In the genomic region with DNA sequence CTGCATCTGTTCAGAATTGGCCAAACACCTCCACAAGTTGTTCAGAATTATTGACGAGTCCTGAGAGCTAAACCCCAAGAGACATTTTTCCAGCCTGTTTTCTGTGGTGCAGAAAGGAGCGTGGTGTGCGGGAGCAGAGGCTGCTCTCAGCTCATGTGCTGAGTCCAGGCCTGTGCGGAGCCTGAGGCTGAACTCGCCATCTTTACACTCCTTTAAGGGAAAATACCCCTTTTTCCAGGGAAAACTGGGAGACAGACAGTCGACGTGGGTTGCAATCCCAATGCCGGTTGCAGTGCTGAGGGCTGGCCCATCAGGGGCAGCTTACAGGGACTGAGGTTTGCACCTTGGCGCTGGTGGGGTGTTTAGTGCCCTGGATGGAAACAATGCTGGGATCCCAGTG, we compare ENCODE assay signal across 19 cellular contexts.
DNase-seq lines count a peak whose midpoint lies in the region; ATAC-seq and TF ChIP-seq lines count a peak whose summit lies in the region.
"Had no signal": no experiment of that assay in that cellular context is flagged by ENCODE, and none has a peak within 500 bp of the region (broad histone marks: within the 10 kb centered on the region; RNA-seq: fewer than 3 reads in every experiment).

No MANE protein-coding gene starts in this region.

- H3K23ac ChIP-seq in neuronal stem cell (ENCODE audit: low read depth, low read length, poor library complexity) = no peak overlapping the region

- H3K4ac ChIP-seq in neuronal stem cell (ENCODE audit: low read length) = no peak overlapping the region

- no peak overlapping the region for H3K4me2 ChIP-seq in neuronal stem cell (ENCODE audit: insufficient read depth, low read length, poor library complexity, severe bottlenecking)
- H3K4me2 ChIP-seq: GM23338 had no signal

- POLR2A ChIA-PET in WTC11 (lab: Charles Lee) = no interaction called here

- H3K27ac Mint-ChIP-seq in WTC11 = 0 out of 2 replicates have a peak overlapping the region, but pooled peaks have one; percentile 19
- H3K27ac Mint-ChIP-seq: CD4-positive, alpha-beta T cell; GM23338; HFFc6 had no signal

- no peak overlapping the region for H3K4me3 Mint-ChIP-seq in WTC11
- H3K4me3 Mint-ChIP-seq: CD4-positive, alpha-beta T cell; GM23338; HFFc6 had no signal

- peaks cover 2% of the 10 kb centered on the region for H3K9me3 Mint-ChIP-seq in WTC11
- H3K9me3 Mint-ChIP-seq: CD4-positive, alpha-beta T cell; GM23338 had no signal

- no peak overlapping the region for H4K8ac ChIP-seq in neuronal stem cell (ENCODE audit: low read depth, low read length)

- peaks cover 3% of the 10 kb centered on the region; the same call in 1 of the 2 replicates for H3K27me3 Mint-ChIP-seq in WTC11 (ENCODE audit: low read depth)
- H3K27me3 Mint-ChIP-seq: CD4-positive, alpha-beta T cell had no signal

- H2BK12ac ChIP-seq in neuronal stem cell (ENCODE audit: low read length) = no peak overlapping the region

- H3K79me1 ChIP-seq in neuronal stem cell (ENCODE audit: low read depth, low read length) = no peaks in the 10 kb centered on the region

- DNase-seq in WTC11 (ENCODE audit: low spot score) = no peak
- peak; percentile 49 for DNase-seq in islet precursor cell
- no peak for DNase-seq in neuronal stem cell (ENCODE audit: low spot score)
- DNase-seq in upper lobe of right lung = peak; percentile 29
- no peak for DNase-seq in WERI-Rb-1
- DNase-seq in HuH-7 (ENCODE audit: low spot score) = no peak
- DNase-seq in 8988T = no peak
- DNase-seq: ACHN; BE2C; C1 segment of cervical spinal cord; CD4-positive, alpha-beta T cell; DMS153; DMS79; GDM1; HFFc6; IMR-90 had no signal

- H3K4me3 ChIP-seq in neuronal stem cell (ENCODE audit: low read length in 2 of 2) (no peak overlapping the region), upper lobe of right lung (no peak overlapping the region), WERI-Rb-1 (ENCODE audit: low read depth, low read length) (no peak overlapping the region)
- H3K4me3 ChIP-seq: GM23338 had no signal

- no peak overlapping the region for H3K14ac ChIP-seq in neuronal stem cell (ENCODE audit: low read length)

- H3K27me3 ChIP-seq in neuronal stem cell (ENCODE audit: control insufficient read depth in 3 of 3, insufficient read depth in 3 of 3, low read depth in 1 of 3, low read length in 3 of 3) (peaks cover 0 to 2% (median 0%) of the 10 kb centered on the region in 3 experiments), upper lobe of right lung (no peaks in the 10 kb centered on the region), WERI-Rb-1 (ENCODE audit: insufficient read depth, low read depth, severe bottlenecking) (peaks cover 8% of the 10 kb centered on the region)
- H3K27me3 ChIP-seq: BE2C had no signal

- no peak overlapping the region for H4K91ac ChIP-seq in neuronal stem cell (ENCODE audit: low read depth, low read length, poor library complexity)

- peak overlapping the region; percentile 16 for H2BK120ac ChIP-seq in neuronal stem cell (ENCODE audit: low read depth, low read length)

- WGBS in neuronal stem cell (ENCODE audit: extremely low coverage in 2 of 2, insufficient read length in 2 of 2, insufficient replicate concordance in 1 of 2), 2 donors = no CpG with 5 or more reads among the region's 9 CpGs

- H3K9me3 ChIP-seq in neuronal stem cell (replicated peaks in 1 of 2; ENCODE audit: control insufficient read depth in 2 of 2, insufficient read depth in 1 of 2, low read depth in 1 of 2, low read length in 2 of 2) (peaks cover 0 to 2% of the 10 kb centered on the region in 2 donors), upper lobe of right lung (no peaks in the 10 kb centered on the region), WERI-Rb-1 (ENCODE audit: severe bottlenecking) (no peaks in the 10 kb centered on the region)
- H3K9me3 ChIP-seq: BE2C had no signal

- H3K27ac ChIP-seq in neuronal stem cell (replicated peaks; ENCODE audit: low read length) = no peak overlapping the region
- H3K27ac ChIP-seq in upper lobe of right lung = no peak overlapping the region
- H3K27ac ChIP-seq in WERI-Rb-1 = no peak overlapping the region
- H3K27ac ChIP-seq: HL-60 had no signal

- H3K4me1 ChIP-seq in neuronal stem cell (ENCODE audit: control insufficient read depth in 2 of 2, insufficient read depth in 1 of 2, low read depth in 1 of 2, low read length in 2 of 2) (peaks cover 5 to 11% of the 10 kb centered on the region in 2 donors), upper lobe of right lung (no peaks in the 10 kb centered on the region)
- H3K4me1 ChIP-seq: BE2C had no signal

- H2AK5ac ChIP-seq in neuronal stem cell (ENCODE audit: low read depth, low read length) = peak overlapping the region; percentile 49

- H3K9ac ChIP-seq in neuronal stem cell (ENCODE audit: low read depth, low read length, poor library complexity) = no peak overlapping the region

- H3K4me1 Mint-ChIP-seq in WTC11 = peaks cover 7% of the 10 kb centered on the region

- TF ChIP-seq CTCF in WTC11 (IDR thresholded peaks at IDR 0.05) (no peak), upper lobe of right lung (IDR thresholded peaks at IDR 0.05) (no peak), WERI-Rb-1 (IDR thresholded peaks at IDR 0.05; ENCODE audit: low read depth, low read length) (no peak)

- intact Hi-C loops in upper lobe of right lung (cut with DNase I) = no loop called here

- peak overlapping the region; percentile 31 for H3K18ac ChIP-seq in neuronal stem cell (ENCODE audit: low read length)

- no peak overlapping the region for H2AFZ ChIP-seq in neuronal stem cell (ENCODE audit: low read length)
- H2AFZ ChIP-seq: GM23338 had no signal

- H3K36me3 ChIP-seq in neuronal stem cell (replicated peaks in 1 of 2; ENCODE audit: control insufficient read depth in 2 of 2, insufficient read depth in 2 of 2, low read length in 2 of 2) (no peaks in the 10 kb centered on the region), upper lobe of right lung (no peaks in the 10 kb centered on the region), WERI-Rb-1 (no peaks in the 10 kb centered on the region)
- H3K36me3 ChIP-seq: BE2C had no signal

- CTCF ChIA-PET in WTC11 (lab: Charles Lee) = no interaction called here

- ATAC-seq in WTC11 = no peak
- ATAC-seq in upper lobe of right lung = no peak
- ATAC-seq: GM23338, HCT116 had no signal

- H2BK15ac ChIP-seq in neuronal stem cell (ENCODE audit: low read length) = no peak overlapping the region

- no peaks in the 10 kb centered on the region for H3K36me3 Mint-ChIP-seq in WTC11

- no peak overlapping the region for H2BK5ac ChIP-seq in neuronal stem cell (ENCODE audit: low read length)

TF ChIP-seq in WTC11, 78 proteins besides CTCF, POLR2A, EP300 and RAD21 (continues in another document):
- TF ChIP-seq, protein P1, sequence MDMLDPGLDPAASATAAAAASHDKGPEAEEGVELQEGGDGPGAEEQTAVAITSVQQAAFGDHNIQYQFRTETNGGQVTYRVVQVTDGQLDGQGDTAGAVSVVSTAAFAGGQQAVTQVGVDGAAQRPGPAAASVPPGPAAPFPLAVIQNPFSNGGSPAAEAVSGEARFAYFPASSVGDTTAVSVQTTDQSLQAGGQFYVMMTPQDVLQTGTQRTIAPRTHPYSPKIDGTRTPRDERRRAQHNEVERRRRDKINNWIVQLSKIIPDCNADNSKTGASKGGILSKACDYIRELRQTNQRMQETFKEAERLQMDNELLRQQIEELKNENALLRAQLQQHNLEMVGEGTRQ (CRISPR knock-in tag; IDR thresholded peaks at IDR 0.05) = no peak
- no peak for TF ChIP-seq ZNF671 (CRISPR knock-in tag; IDR thresholded peaks at IDR 0.05)
- TF ChIP-seq, protein P2, sequence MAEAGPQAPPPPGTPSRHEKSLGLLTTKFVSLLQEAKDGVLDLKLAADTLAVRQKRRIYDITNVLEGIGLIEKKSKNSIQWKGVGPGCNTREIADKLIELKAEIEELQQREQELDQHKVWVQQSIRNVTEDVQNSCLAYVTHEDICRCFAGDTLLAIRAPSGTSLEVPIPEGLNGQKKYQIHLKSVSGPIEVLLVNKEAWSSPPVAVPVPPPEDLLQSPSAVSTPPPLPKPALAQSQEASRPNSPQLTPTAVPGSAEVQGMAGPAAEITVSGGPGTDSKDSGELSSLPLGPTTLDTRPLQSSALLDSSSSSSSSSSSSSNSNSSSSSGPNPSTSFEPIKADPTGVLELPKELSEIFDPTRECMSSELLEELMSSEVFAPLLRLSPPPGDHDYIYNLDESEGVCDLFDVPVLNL (CRISPR knock-in tag; IDR thresholded peaks at IDR 0.05; ENCODE audit: borderline replicate concordance, low read depth) = no peak
- no peak for TF ChIP-seq ZBTB21 (CRISPR knock-in tag; IDR thresholded peaks at IDR 0.05; ENCODE audit: borderline replicate concordance)
- no peak for TF ChIP-seq GRHL2 (CRISPR knock-in tag; IDR thresholded peaks at IDR 0.05; ENCODE audit: insufficient replicate concordance, severe bottlenecking)
- TF ChIP-seq, protein P3, sequence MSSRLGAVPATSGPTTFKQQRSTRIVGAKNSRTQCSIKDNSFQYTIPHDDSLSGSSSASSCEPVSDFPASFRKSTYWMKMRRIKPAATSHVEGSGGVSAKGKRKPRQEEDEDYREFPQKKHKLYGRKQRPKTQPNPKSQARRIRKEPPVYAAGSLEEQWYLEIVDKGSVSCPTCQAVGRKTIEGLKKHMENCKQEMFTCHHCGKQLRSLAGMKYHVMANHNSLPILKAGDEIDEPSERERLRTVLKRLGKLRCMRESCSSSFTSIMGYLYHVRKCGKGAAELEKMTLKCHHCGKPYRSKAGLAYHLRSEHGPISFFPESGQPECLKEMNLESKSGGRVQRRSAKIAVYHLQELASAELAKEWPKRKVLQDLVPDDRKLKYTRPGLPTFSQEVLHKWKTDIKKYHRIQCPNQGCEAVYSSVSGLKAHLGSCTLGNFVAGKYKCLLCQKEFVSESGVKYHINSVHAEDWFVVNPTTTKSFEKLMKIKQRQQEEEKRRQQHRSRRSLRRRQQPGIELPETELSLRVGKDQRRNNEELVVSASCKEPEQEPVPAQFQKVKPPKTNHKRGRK (CRISPR knock-in tag; IDR thresholded peaks at IDR 0.05; ENCODE audit: borderline replicate concordance) = no peak
- TF ChIP-seq NR2C2 (CRISPR knock-in tag; IDR thresholded peaks at IDR 0.05) = no peak
- TF ChIP-seq, protein P4, sequence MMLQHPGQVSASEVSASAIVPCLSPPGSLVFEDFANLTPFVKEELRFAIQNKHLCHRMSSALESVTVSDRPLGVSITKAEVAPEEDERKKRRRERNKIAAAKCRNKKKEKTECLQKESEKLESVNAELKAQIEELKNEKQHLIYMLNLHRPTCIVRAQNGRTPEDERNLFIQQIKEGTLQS (CRISPR knock-in tag; conservative IDR thresholded peaks at IDR 0.05) = no peak
- no peak for TF ChIP-seq NR3C1 (CRISPR knock-in tag; conservative IDR thresholded peaks at IDR 0.05; ENCODE audit: low read depth)

Comparison
In these comparisons a context has a peak if more than half of its experiments do, and no peak if none do; other contexts are left out.
1. DNase-seq: peak in islet precursor cell (single experiment) and upper lobe of right lung (single experiment); none in WTC11 (single experiment), neuronal stem cell (single experiment), WERI-Rb-1 (single experiment), HuH-7 (single experiment) and 8988T (single experiment).